13 cellular contexts compared by ENCODE assay signal in the genomic region with DNA sequence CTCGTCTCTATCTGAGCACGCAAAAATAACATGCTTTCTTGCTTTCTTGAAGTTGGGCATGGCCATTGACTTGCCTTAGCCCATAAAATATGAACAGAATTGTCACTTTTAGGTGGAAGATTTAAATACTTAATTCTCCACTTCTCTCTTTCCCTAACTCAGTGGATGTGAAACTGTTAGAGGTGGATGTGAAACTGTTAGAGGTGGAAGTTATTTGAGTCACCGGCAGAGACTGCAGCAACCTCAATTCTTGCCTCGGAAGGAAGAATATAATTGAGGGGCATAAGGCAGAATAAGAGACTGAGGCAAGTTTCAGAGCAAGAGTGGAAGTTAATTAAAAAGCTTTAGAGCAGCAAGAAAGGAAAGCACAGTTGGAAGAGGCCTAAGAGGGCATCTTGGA. TPM values are rescaled to one million over a fixed set of nuclear protein-coding genes. Genes with fewer than 3 reads are reported as not detected.
DNase-seq lines count a peak whose midpoint lies in the region; ATAC-seq and TF ChIP-seq lines count a peak whose summit lies in the region.
"Had no signal": no experiment of that assay in that cellular context is flagged by ENCODE, and none has a peak within 500 bp of the region (broad histone marks: within the 10 kb centered on the region; RNA-seq: fewer than 3 reads in every experiment).

No MANE protein-coding gene starts in this region.

- no peak for DNase-seq in activated naive CD4-positive, alpha-beta T cell treated with anti-CD3 and anti-CD28 coated beads, Interleukin-2, amount 50 U/mL, for 72 hours (ENCODE audit: low spot score in 2 of 2)
- DNase-seq in nephron progenitor cell (no peak), heart right ventricle (no peak)
- DNase-seq in stimulated activated CD4-positive, alpha-beta T cell treated with anti-CD3 and anti-CD28 coated beads, Interleukin-4, amount 100 ng/mL, for 1 hour: no peak
- DNase-seq: adrenal gland, kidney glomerular epithelial cell, NCI-H2081 had no signal

- H3K9me3 Mint-ChIP-seq in activated naive CD4-positive, alpha-beta T cell treated with anti-CD3 and anti-CD28 coated beads, Interleukin-2, amount 50 U/mL, for 72 hours: no peaks in the 10 kb centered on the region
- H3K9me3 Mint-ChIP-seq in nephron progenitor cell: no peaks in the 10 kb centered on the region

- peaks cover 5 to 8% of the 10 kb centered on the region in 2 donors for H3K36me3 Mint-ChIP-seq in activated naive CD4-positive, alpha-beta T cell treated with anti-CD3 and anti-CD28 coated beads, Interleukin-2, amount 50 U/mL, for 72 hours
- H3K36me3 Mint-ChIP-seq in nephron progenitor cell (ENCODE audit: low read depth): no peaks in the 10 kb centered on the region

- peaks cover 20% of the 10 kb centered on the region for H3K4me1 Mint-ChIP-seq in nephron progenitor cell

- peak overlapping the region; percentile 28 for H3K4me2 ChIP-seq in SU-DHL-6 (ENCODE audit: low read depth, low read length, poor library complexity, severe bottlenecking)

- peaks cover 19% of the 10 kb centered on the region for H3K79me2 ChIP-seq in SU-DHL-6 (ENCODE audit: insufficient read depth, low read length)

- 0 out of 2 replicates have a peak, but pooled peaks cover 2% of the 10 kb centered on the region for H3F3A ChIP-seq in SU-DHL-6 (ENCODE audit: insufficient read depth)

- H3K27me3 ChIP-seq in SU-DHL-6 (ENCODE audit: low read length) (no peaks in the 10 kb centered on the region), heart right ventricle (peaks cover 0 to 40% (median 0%) of the 10 kb centered on the region in 7 donors)

- H3K36me3 ChIP-seq in SU-DHL-6 (ENCODE audit: low read length) (no peaks in the 10 kb centered on the region), heart right ventricle (no peaks in the 10 kb centered on the region)
- H3K36me3 ChIP-seq: adrenal gland had no signal

- H3K9ac ChIP-seq in SU-DHL-6 (ENCODE audit: low read length): no peak overlapping the region

- no peaks in the 10 kb centered on the region for H3K9me3 ChIP-seq in SU-DHL-6 (ENCODE audit: insufficient read depth, low read length)
- H3K9me3 ChIP-seq in heart right ventricle: no peaks in the 10 kb centered on the region
- H3K9me3 ChIP-seq: adrenal gland had no signal

- no peaks in the 10 kb centered on the region for H4K20me1 ChIP-seq in SU-DHL-6 (ENCODE audit: low read depth, low read length)

- H3K27ac ChIP-seq in SU-DHL-6 (ENCODE audit: low read depth, low read length) (no peak overlapping the region), heart right ventricle (no peak overlapping the region)
- H3K27ac ChIP-seq: adrenal gland had no signal

- WGBS in heart right ventricle, 2 donors: 89 to 97% methylated on average over 4 of the region's 4 CpGs

- H3K9me2 ChIP-seq in SU-DHL-6 (replicated peaks; ENCODE audit: insufficient read depth, low read length): no peaks in the 10 kb centered on the region

- H3K4me1 ChIP-seq in heart right ventricle: peaks cover 0 to 23% (median 10%) of the 10 kb centered on the region in 9 donors

- no peak overlapping the region for H2AFZ ChIP-seq in SU-DHL-6 (ENCODE audit: low read depth, low read length, severe bottlenecking)

- intact Hi-C loops in heart right ventricle (cut with DNase I): loop anchor here in 9 of 10 donors (5.0 to 10.0 kb wide), 12 partner anchors 42 to 585 kb away; a partner anchor contains a TSS

- ATAC-seq in GM18517 (IDR thresholded peaks at IDR 0.05; ENCODE audit: unreplicated experiment) (peak; percentile 45), GM21526 (IDR thresholded peaks at IDR 0.05; ENCODE audit: low FRiP score, unreplicated experiment) (peak; percentile 43), HG03342 (IDR thresholded peaks at IDR 0.05; ENCODE audit: unreplicated experiment) (peak; percentile 67), heart right ventricle (no peak)
- ATAC-seq in activated naive CD4-positive, alpha-beta T cell treated with anti-CD3 and anti-CD28 coated beads, Interleukin-2, amount 50 U/mL, for 72 hours: no peak
- ATAC-seq: K562 had no signal

- H3K27ac Mint-ChIP-seq in activated naive CD4-positive, alpha-beta T cell treated with anti-CD3 and anti-CD28 coated beads, Interleukin-2, amount 50 U/mL, for 72 hours: no peak overlapping the region
- H3K27ac Mint-ChIP-seq in nephron progenitor cell: no peak overlapping the region
- H3K27ac Mint-ChIP-seq: CD14-positive monocyte had no signal

- TF ChIP-seq CTCF in SU-DHL-6 (IDR thresholded peaks at IDR 0.05; ENCODE audit: insufficient read depth, low read length, poor library complexity, severe bottlenecking) (no peak), nephron progenitor cell (IDR thresholded peaks at IDR 0.05) (no peak), heart right ventricle (IDR thresholded peaks at IDR 0.05) (no peak)

- no peak overlapping the region for H3K4me3 ChIP-seq in SU-DHL-6 (ENCODE audit: insufficient read depth, low read length, poor library complexity, severe bottlenecking)
- H3K4me3 ChIP-seq in heart right ventricle: no peak overlapping the region
- H3K4me3 ChIP-seq: adrenal gland, K562 had no signal

- H3K27me3 Mint-ChIP-seq in nephron progenitor cell (ENCODE audit: low read depth, poor library complexity): peaks cover 36% of the 10 kb centered on the region

- H3K4me3 Mint-ChIP-seq in nephron progenitor cell: no peak overlapping the region

RNA-seq across cellular contexts. Expression of a gene that starts 2.8 kb away (rescaled TPM):
- total RNA-seq in activated naive CD4-positive, alpha-beta T cell treated with anti-CD3 and anti-CD28 coated beads, Interleukin-2, amount 50 U/mL, for 72 hours: not detected
- total RNA-seq in heart right ventricle: 100 to 1,000 TPM in 3 of 10 donors, 10 to 100 TPM in 7; 34.2 to 119 (median 80.9) TPM
- 10 to 100 TPM; 19.7 to 24.3 TPM for polyA plus RNA-seq in heart right ventricle
- polyA plus RNA-seq: K562 had no signal

Comparison
In these comparisons a context has a peak if more than half of its experiments do, and no peak if none do; other contexts are left out.
1. ATAC-seq: peak in GM18517 (single experiment), GM21526 (single experiment) and HG03342 (single experiment); none in activated naive CD4-positive, alpha-beta T cell treated with anti-CD3 and anti-CD28 coated beads, Interleukin-2, amount 50 U/mL, for 72 hours (0 of 2) and heart right ventricle (0 of 8).
2. RNA of a gene that starts 2.8 kb away (total RNA-seq): 34.2 to 119 TPM in heart right ventricle; not detected in activated naive CD4-positive, alpha-beta T cell treated with anti-CD3 and anti-CD28 coated beads, Interleukin-2, amount 50 U/mL, for 72 hours; every median in the first group is over 10 times any median in the second.